In the genomic region with DNA sequence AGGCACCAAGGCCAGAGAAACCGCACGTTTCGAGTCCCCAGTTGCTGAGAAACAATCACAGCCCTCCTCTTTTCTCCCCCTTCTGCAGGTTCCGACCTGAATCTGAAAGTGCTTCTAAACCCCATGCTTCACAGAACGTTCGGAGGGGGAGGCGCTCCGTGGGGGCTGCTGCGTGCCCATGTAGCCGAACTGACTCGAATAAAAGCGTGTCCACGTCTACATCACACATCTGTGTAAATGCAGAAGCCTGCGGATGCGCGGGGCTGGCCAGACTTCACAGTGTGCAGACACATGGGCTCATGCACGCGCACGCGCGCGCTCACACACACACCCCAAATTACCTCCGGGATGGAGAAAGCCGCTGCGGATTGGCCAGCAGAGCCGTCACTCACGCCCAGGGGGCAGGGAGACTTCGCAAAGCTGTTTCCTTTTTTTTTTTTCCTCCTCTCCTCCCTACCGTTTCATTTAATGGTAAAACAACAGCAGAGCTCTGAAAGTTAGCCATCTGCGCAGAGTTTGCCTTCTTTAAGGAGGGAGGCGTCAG, we compare ENCODE assay signal across 8 cellular contexts. TPM values are rescaled to one million over a fixed set of nuclear protein-coding genes. Genes with fewer than 3 reads are reported as not detected.
A peak's percentile ranks its signal among the peaks of the same experiment; 100 is the strongest.
DNase-seq lines count a peak whose midpoint lies in the region; ATAC-seq lines count a peak whose summit lies in the region.

No MANE protein-coding gene starts in this region.

- H3K27me3 ChIP-seq in BLaER1, result no peaks in the 10 kb centered on the region
- H3K27me3 ChIP-seq in layer of hippocampus (ENCODE audit: control insufficient read depth, insufficient read depth, low read length), result no peaks in the 10 kb centered on the region

- peaks cover 34% of the 10 kb centered on the region for H3K4me1 ChIP-seq in BLaER1

- peak overlapping the region; percentile 87 for H3K4me3 ChIP-seq in BLaER1

- DNase-seq in NCI-H526 (lab: John Stamatoyannopoulos, UW), result peak; percentile 93 to 96
- DNase-seq in activated CD4-positive, alpha-beta T cell treated with anti-CD3 and anti-CD28 coated beads, Interleukin-2, amount 10 ng/mL, durations not matched to agents 7 days and 5 days, result peak; percentile 99
- DNase-seq in cortex of kidney (lab: John Stamatoyannopoulos, UW), result peak; percentile 20
- peak; percentile 93 to 99 for DNase-seq in stimulated activated CD4-positive, alpha-beta T cell treated with anti-CD3 and anti-CD28 coated beads, Interleukin-1b, Interleukin-23, amount 100 ng/mL, for 1 hour (ENCODE audit: low read depth in 2 of 2)

- POLR2A ChIA-PET in activated CD4-positive, alpha-beta T cell treated with anti-CD3 and anti-CD28 coated beads, Interleukin-2, amount 10 ng/mL, durations not matched to agents 7 days and 5 days (lab: Charles Lee), result no interaction called here

- peak; percentile 83 for ATAC-seq in GM19324 (IDR thresholded peaks at IDR 0.05; ENCODE audit: low FRiP score, unreplicated experiment)
- ATAC-seq in HG03457 (IDR thresholded peaks at IDR 0.05; ENCODE audit: unreplicated experiment), result peak; percentile 62

- peak overlapping the region; percentile 97 for H3K4me2 ChIP-seq in BLaER1

- peak overlapping the region; percentile 83 for H3K27ac Mint-ChIP-seq in activated CD4-positive, alpha-beta T cell treated with anti-CD3 and anti-CD28 coated beads, Interleukin-2, amount 10 ng/mL, durations not matched to agents 7 days and 5 days

- H3K27ac ChIP-seq in BLaER1 (peak overlapping the region; percentile 84), layer of hippocampus (ENCODE audit: low read depth, low read length) (peak overlapping the region; percentile 82)

- peaks cover 59% of the 10 kb centered on the region for H3K27me3 Mint-ChIP-seq in activated CD4-positive, alpha-beta T cell treated with anti-CD3 and anti-CD28 coated beads, Interleukin-2, amount 10 ng/mL, durations not matched to agents 7 days and 5 days

- no peaks in the 10 kb centered on the region for H3K36me3 Mint-ChIP-seq in activated CD4-positive, alpha-beta T cell treated with anti-CD3 and anti-CD28 coated beads, Interleukin-2, amount 10 ng/mL, durations not matched to agents 7 days and 5 days (ENCODE audit: low read depth)

- no peaks in the 10 kb centered on the region for H3K9me3 ChIP-seq in BLaER1

- peaks cover 36% of the 10 kb centered on the region for H3K4me1 Mint-ChIP-seq in activated CD4-positive, alpha-beta T cell treated with anti-CD3 and anti-CD28 coated beads, Interleukin-2, amount 10 ng/mL, durations not matched to agents 7 days and 5 days

- no peaks in the 10 kb centered on the region for H3K9me3 Mint-ChIP-seq in activated CD4-positive, alpha-beta T cell treated with anti-CD3 and anti-CD28 coated beads, Interleukin-2, amount 10 ng/mL, durations not matched to agents 7 days and 5 days

- CTCF ChIA-PET in activated CD4-positive, alpha-beta T cell treated with anti-CD3 and anti-CD28 coated beads, Interleukin-2, amount 10 ng/mL, durations not matched to agents 7 days and 5 days (lab: Charles Lee), result interaction anchor here (0.6 to 1.6 kb wide), 2 partner anchors 13 to 17 kb away, joined by 3 to 4 read pairs; no protein-coding TSS in a partner anchor

- H3K9ac ChIP-seq in BLaER1, result peak overlapping the region; percentile 88

- peak overlapping the region; percentile 89 for H3K4me3 Mint-ChIP-seq in activated CD4-positive, alpha-beta T cell treated with anti-CD3 and anti-CD28 coated beads, Interleukin-2, amount 10 ng/mL, durations not matched to agents 7 days and 5 days

- H4K20me1 ChIP-seq in BLaER1, result peaks cover 42% of the 10 kb centered on the region

- no peaks in the 10 kb centered on the region for H3K36me3 ChIP-seq in BLaER1

RNA-seq across cellular contexts. Expression of gene ZNF516, which starts 2.3 kb away (rescaled TPM):
- total RNA-seq in activated CD4-positive, alpha-beta T cell treated with anti-CD3 and anti-CD28 coated beads, Interleukin-2, amount 10 ng/mL, durations not matched to agents 7 days and 5 days, result 1 to 10 TPM; 3.9 to 4.1 TPM

Comparison
In these comparisons a context has a peak if more than half of its experiments do, and no peak if none do; other contexts are left out.
1. Peak in every context shown above with its lines: DNase-seq, ATAC-seq, H3K4me3 ChIP-seq and H3K27ac ChIP-seq.
2. DNase-seq: peak in every context shown above with its lines; median percentile 99 in activated CD4-positive, alpha-beta T cell treated with anti-CD3 and anti-CD28 coated beads, Interleukin-2, amount 10 ng/mL, durations not matched to agents 7 days and 5 days; 96 in stimulated activated CD4-positive, alpha-beta T cell treated with anti-CD3 and anti-CD28 coated beads, Interleukin-1b, Interleukin-23, amount 100 ng/mL, for 1 hour; 94 in NCI-H526; 20 in cortex of kidney.